8 cellular contexts compared by ENCODE assay signal in genomic region chr1:107139833-107140702, GRCh38. TPM values are rescaled to one million over a fixed set of nuclear protein-coding genes. Genes with fewer than 3 reads are reported as not detected.
DNase-seq lines count a peak whose midpoint lies in the region; ATAC-seq and TF ChIP-seq lines count a peak whose summit lies in the region.

No MANE protein-coding gene starts in this region.

- H3K27ac Mint-ChIP-seq in activated T-helper 2 cell treated with anti-CD3 and anti-CD28 coated beads, Interferon-gamma antibody, Interleukin-2, Interleukin-4, amounts not matched to agents 10 μg/mL and 5 μg/mL and 100 μg/mL, durations not matched to agents 14 hours and 24 hours and 36 hours = no peak overlapping the region
- peak overlapping the region; percentile 27 for H3K27ac Mint-ChIP-seq in osteocyte (ENCODE audit: unreplicated experiment)

- H3K36me3 Mint-ChIP-seq in activated T-helper 2 cell treated with anti-CD3 and anti-CD28 coated beads, Interferon-gamma antibody, Interleukin-2, Interleukin-4, amounts not matched to agents 10 μg/mL and 5 μg/mL and 100 μg/mL, durations not matched to agents 14 hours and 24 hours and 36 hours (ENCODE audit: low read depth) = no peaks in the 10 kb centered on the region
- no peaks in the 10 kb centered on the region for H3K36me3 Mint-ChIP-seq in osteocyte (ENCODE audit: unreplicated experiment)

- peaks cover 51% of the 10 kb centered on the region for H3K27me3 Mint-ChIP-seq in activated T-helper 2 cell treated with anti-CD3 and anti-CD28 coated beads, Interferon-gamma antibody, Interleukin-2, Interleukin-4, amounts not matched to agents 10 μg/mL and 5 μg/mL and 100 μg/mL, durations not matched to agents 14 hours and 24 hours and 36 hours (ENCODE audit: low read depth)
- H3K27me3 Mint-ChIP-seq in osteocyte (ENCODE audit: unreplicated experiment) = peaks cover 48% of the 10 kb centered on the region

- H3K36me3 ChIP-seq in cardiac muscle cell = no peaks in the 10 kb centered on the region
- H3K36me3 ChIP-seq in HUES48 (ENCODE audit: control insufficient read depth, insufficient read depth, low read length) = no peaks in the 10 kb centered on the region

- DNase-seq in cardiac muscle cell (ENCODE audit: low read depth in 1 of 2, low spot score in 1 of 2) = peak; percentile 50 to 53
- DNase-seq in Right ventricle myocardium inferior (ENCODE audit: missing footprints) = no peak
- DNase-seq in activated T-helper 2 cell treated with anti-CD3 and anti-CD28 coated beads, Interferon-gamma antibody, Interleukin-2, Interleukin-4, amounts not matched to agents 10 μg/mL and 5 μg/mL and 100 μg/mL, durations not matched to agents 14 hours and 24 hours and 36 hours (ENCODE audit: low spot score) = no peak
- DNase-seq in glomerular visceral epithelial cell (ENCODE audit: extremely low spot score) = peak; percentile 88
- DNase-seq in osteocyte (ENCODE audit: extremely low spot score, unreplicated experiment) = no peak
- no peak for DNase-seq in NCI-H2107 (lab: John Stamatoyannopoulos, UW)

- peaks cover 17% of the 10 kb centered on the region for H3K4me1 Mint-ChIP-seq in activated T-helper 2 cell treated with anti-CD3 and anti-CD28 coated beads, Interferon-gamma antibody, Interleukin-2, Interleukin-4, amounts not matched to agents 10 μg/mL and 5 μg/mL and 100 μg/mL, durations not matched to agents 14 hours and 24 hours and 36 hours (ENCODE audit: low read depth)
- H3K4me1 Mint-ChIP-seq in osteocyte (ENCODE audit: unreplicated experiment) = peaks cover 19% of the 10 kb centered on the region

- H3K27ac ChIP-seq in cardiac muscle cell (no peak overlapping the region), HUES48 (ENCODE audit: low read depth, low read length) (peak overlapping the region; percentile 63)

- H3K4me3 ChIP-seq in cardiac muscle cell (peak overlapping the region; percentile 27), HUES48 (ENCODE audit: low read depth, low read length) (peak overlapping the region; percentile 79)

- peak overlapping the region; percentile 61 for H3K4me3 Mint-ChIP-seq in activated T-helper 2 cell treated with anti-CD3 and anti-CD28 coated beads, Interferon-gamma antibody, Interleukin-2, Interleukin-4, amounts not matched to agents 10 μg/mL and 5 μg/mL and 100 μg/mL, durations not matched to agents 14 hours and 24 hours and 36 hours (ENCODE audit: low read depth)
- peak overlapping the region; percentile 81 for H3K4me3 Mint-ChIP-seq in osteocyte (ENCODE audit: unreplicated experiment)

- H3K27me3 ChIP-seq in cardiac muscle cell = peaks cover 54% of the 10 kb centered on the region
- peaks cover 15% of the 10 kb centered on the region for H3K27me3 ChIP-seq in HUES48 (ENCODE audit: control insufficient read depth, insufficient read depth, low read length)

- intact Hi-C loops in Right ventricle myocardium inferior (cut with DNase I) = no loop called here
- intact Hi-C loops in activated T-helper 2 cell treated with anti-CD3 and anti-CD28 coated beads, Interferon-gamma antibody, Interleukin-2, Interleukin-4, amounts not matched to agents 10 μg/mL and 5 μg/mL and 100 μg/mL, durations not matched to agents 14 hours and 24 hours and 36 hours (cut with micrococcal nuclease) = loop anchor here (5.0 kb wide), 1 partner anchor 83 kb away; the partner anchor contains the start of gene PRMT6

- ATAC-seq in Right ventricle myocardium inferior = no peak
- ATAC-seq in GM19395 (IDR thresholded peaks at IDR 0.05; ENCODE audit: unreplicated experiment) = no peak

- no peak overlapping the region for H3K9ac ChIP-seq in HUES48 (ENCODE audit: low read depth, low read length)

- H3K9me3 ChIP-seq in cardiac muscle cell (ENCODE audit: low read depth) (no peaks in the 10 kb centered on the region), HUES48 (ENCODE audit: control insufficient read depth, insufficient read depth, low read length) (no peaks in the 10 kb centered on the region)

- TF ChIP-seq CTCF in cardiac muscle cell (IDR thresholded peaks at IDR 0.05; ENCODE audit: low read depth, low read length) = no peak
- TF ChIP-seq CTCF in osteocyte (IDR thresholded peaks at IDR 0.05) = no peak

- no peaks in the 10 kb centered on the region for H3K9me3 Mint-ChIP-seq in activated T-helper 2 cell treated with anti-CD3 and anti-CD28 coated beads, Interferon-gamma antibody, Interleukin-2, Interleukin-4, amounts not matched to agents 10 μg/mL and 5 μg/mL and 100 μg/mL, durations not matched to agents 14 hours and 24 hours and 36 hours
- no peaks in the 10 kb centered on the region for H3K9me3 Mint-ChIP-seq in osteocyte (ENCODE audit: unreplicated experiment)

- H3K4me1 ChIP-seq in cardiac muscle cell (ENCODE audit: low read depth) = no peaks in the 10 kb centered on the region
- peaks cover 33% of the 10 kb centered on the region for H3K4me1 ChIP-seq in HUES48 (ENCODE audit: control insufficient read depth, insufficient read depth, low read length)

RNA-seq across cellular contexts. Expression of gene NTNG1, which starts 0.8 kb away (rescaled TPM):
- total RNA-seq in cardiac muscle cell = 0.12 and 0.28 TPM in 2 replicates
- not detected in 2 replicates for polyA plus RNA-seq in cardiac muscle cell
- total RNA-seq in Right ventricle myocardium inferior = 0.38 TPM
- total RNA-seq in activated T-helper 2 cell treated with anti-CD3 and anti-CD28 coated beads, Interferon-gamma antibody, Interleukin-2, Interleukin-4, amounts not matched to agents 10 μg/mL and 5 μg/mL and 100 μg/mL, durations not matched to agents 14 hours and 24 hours and 36 hours = not detected in 2 replicates
- total RNA-seq in osteocyte = not detected in 2 replicates

Comparison
In these comparisons a context has a peak if more than half of its experiments do, and no peak if none do; other contexts are left out.
1. DNase-seq: peak in cardiac muscle cell (2 of 2) and glomerular visceral epithelial cell (single experiment); none in Right ventricle myocardium inferior (single experiment), activated T-helper 2 cell treated with anti-CD3 and anti-CD28 coated beads, Interferon-gamma antibody, Interleukin-2, Interleukin-4, amounts not matched to agents 10 μg/mL and 5 μg/mL and 100 μg/mL, durations not matched to agents 14 hours and 24 hours and 36 hours (single experiment), osteocyte (single experiment) and NCI-H2107 (single experiment).